In the genomic region with DNA sequence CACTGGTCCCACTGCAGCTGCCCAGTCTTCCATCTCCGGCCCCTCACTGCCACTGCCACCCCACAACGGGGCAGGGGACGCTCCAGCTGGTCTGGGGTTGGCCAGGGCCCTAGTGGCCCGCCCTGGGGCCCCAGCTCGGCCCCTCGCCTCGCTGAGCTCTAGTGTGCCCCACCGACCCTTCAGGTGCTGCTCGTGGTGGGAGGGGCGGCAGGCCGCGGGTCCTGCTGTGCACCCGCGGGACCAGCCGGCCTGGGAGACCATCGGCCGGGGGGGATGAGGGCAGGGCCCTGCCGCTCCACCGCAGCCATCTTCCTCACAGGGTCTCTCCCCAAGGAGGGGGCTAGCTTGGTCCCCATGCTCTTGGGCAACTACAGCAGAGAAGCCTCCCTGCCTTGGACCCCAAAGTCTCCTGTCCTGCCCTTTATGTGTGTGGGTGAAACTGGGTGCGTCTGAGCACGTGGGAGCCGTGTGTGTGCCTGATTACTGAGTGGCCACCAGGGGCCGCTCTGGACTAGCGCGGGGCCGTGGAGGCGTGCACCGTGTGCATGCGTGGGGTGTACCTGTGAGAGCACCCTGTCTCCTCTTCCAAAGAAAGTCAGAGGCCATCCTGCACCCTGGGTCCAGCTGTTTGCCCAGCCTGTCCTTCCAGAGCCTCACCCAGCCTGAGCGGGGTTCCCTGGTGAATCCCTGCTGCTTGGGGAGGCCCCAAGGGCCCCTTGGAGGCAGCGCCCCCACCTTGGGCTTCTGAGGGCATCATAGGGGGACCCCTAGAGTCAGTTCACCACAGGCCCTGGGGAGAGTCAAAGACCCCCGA, we compare ENCODE assay signal across 1 cellular context.
TF ChIP-seq lines count a peak whose summit lies in the region.

No MANE protein-coding gene starts in this region.

TF ChIP-seq in K562, 482 proteins besides CTCF, POLR2A, EP300 and RAD21 (continued from another document and continues in another):
- TF ChIP-seq, protein P1, sequence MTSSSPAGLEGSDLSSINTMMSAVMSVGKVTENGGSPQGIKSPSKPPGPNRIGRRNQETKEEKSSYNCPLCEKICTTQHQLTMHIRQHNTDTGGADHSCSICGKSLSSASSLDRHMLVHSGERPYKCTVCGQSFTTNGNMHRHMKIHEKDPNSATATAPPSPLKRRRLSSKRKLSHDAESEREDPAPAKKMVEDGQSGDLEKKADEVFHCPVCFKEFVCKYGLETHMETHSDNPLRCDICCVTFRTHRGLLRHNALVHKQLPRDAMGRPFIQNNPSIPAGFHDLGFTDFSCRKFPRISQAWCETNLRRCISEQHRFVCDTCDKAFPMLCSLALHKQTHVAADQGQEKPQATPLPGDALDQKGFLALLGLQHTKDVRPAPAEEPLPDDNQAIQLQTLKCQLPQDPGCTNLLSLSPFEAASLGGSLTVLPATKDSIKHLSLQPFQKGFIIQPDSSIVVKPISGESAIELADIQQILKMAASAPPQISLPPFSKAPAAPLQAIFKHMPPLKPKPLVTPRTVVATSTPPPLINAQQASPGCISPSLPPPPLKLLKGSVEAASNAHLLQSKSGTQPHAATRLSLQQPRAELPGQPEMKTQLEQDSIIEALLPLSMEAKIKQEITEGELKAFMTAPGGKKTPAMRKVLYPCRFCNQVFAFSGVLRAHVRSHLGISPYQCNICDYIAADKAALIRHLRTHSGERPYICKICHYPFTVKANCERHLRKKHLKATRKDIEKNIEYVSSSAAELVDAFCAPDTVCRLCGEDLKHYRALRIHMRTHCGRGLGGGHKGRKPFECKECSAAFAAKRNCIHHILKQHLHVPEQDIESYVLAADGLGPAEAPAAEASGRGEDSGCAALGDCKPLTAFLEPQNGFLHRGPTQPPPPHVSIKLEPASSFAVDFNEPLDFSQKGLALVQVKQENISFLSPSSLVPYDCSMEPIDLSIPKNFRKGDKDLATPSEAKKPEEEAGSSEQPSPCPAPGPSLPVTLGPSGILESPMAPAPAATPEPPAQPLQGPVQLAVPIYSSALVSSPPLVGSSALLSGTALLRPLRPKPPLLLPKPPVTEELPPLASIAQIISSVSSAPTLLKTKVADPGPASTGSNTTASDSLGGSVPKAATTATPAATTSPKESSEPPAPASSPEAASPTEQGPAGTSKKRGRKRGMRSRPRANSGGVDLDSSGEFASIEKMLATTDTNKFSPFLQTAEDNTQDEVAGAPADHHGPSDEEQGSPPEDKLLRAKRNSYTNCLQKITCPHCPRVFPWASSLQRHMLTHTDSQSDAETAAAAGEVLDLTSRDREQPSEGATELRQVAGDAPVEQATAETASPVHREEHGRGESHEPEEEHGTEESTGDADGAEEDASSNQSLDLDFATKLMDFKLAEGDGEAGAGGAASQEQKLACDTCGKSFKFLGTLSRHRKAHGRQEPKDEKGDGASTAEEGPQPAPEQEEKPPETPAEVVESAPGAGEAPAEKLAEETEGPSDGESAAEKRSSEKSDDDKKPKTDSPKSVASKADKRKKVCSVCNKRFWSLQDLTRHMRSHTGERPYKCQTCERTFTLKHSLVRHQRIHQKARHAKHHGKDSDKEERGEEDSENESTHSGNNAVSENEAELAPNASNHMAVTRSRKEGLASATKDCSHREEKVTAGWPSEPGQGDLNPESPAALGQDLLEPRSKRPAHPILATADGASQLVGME (CRISPR knock-in tag; IDR thresholded peaks at IDR 0.05): no peak
- TF ChIP-seq FOXJ3 (CRISPR knock-in tag; IDR thresholded peaks at IDR 0.05) (no peak), ELF4 (CRISPR knock-in tag; IDR thresholded peaks at IDR 0.05) (no peak), CBX5 (IDR thresholded peaks at IDR 0.05; ENCODE audit: borderline replicate concordance, low read depth) (no peak), ARNT (IDR thresholded peaks at IDR 0.05) (no peak), HNRNPH1 (optimal IDR thresholded peaks at IDR 0.05; ENCODE audit: low read depth, low read length) (no peak), TEAD1 (CRISPR knock-in tag; IDR thresholded peaks at IDR 0.05) (no peak), CAMTA2 (CRISPR knock-in tag; conservative IDR thresholded peaks at IDR 0.05) (no peak), ELF1 (tag; IDR thresholded peaks at IDR 0.05) (no peak), U2AF1 (optimal IDR thresholded peaks at IDR 0.05; ENCODE audit: low read depth, low read length) (no peak), ZNF408 (CRISPR knock-in tag; IDR thresholded peaks at IDR 0.05; ENCODE audit: low read depth) (no peak), ARID2 (IDR thresholded peaks at IDR 0.05) (no peak), SMC3 (conservative IDR thresholded peaks at IDR 0.05; ENCODE audit: insufficient read depth, low read depth, low read length) (peak; percentile 64), CXXC5 (CRISPR knock-in tag; IDR thresholded peaks at IDR 0.05) (peak; percentile 40; the same call in 1 of the 2 replicates), KDM1A (IDR thresholded peaks at IDR 0.05) (no peak), SAFB (IDR thresholded peaks at IDR 0.05; ENCODE audit: borderline replicate concordance, low read depth, low read length) (peak; percentile 89; the same call in 1 of the 2 replicates), EHMT2 (IDR thresholded peaks at IDR 0.05) (no peak), ETV1 (tag; conservative IDR thresholded peaks at IDR 0.05; ENCODE audit: low read depth) (no peak), SRSF7 (optimal IDR thresholded peaks at IDR 0.05; ENCODE audit: low read depth, low read length) (no peak), ZNF217 (CRISPR knock-in tag; IDR thresholded peaks at IDR 0.05) (no peak), RBM25 (IDR thresholded peaks at IDR 0.05; ENCODE audit: low read depth, low read length, severe bottlenecking) (no peak), EGR1 (conservative IDR thresholded peaks at IDR 0.05) (0 out of 2 replicates have a peak, but pooled peaks have one; percentile 22), CCNT2 (IDR thresholded peaks at IDR 0.05; ENCODE audit: borderline replicate concordance, extremely low read depth, insufficient read length, low read depth, low read length) (no peak), TEAD4 (IDR thresholded peaks at IDR 0.05; ENCODE audit: low read length) (no peak), TEAD4 (CRISPR knock-in tag; IDR thresholded peaks at IDR 0.05; ENCODE audit: borderline replicate concordance) (no peak), PCBP1 (IDR thresholded peaks at IDR 0.05; ENCODE audit: low read depth, low read length, poor library complexity, severe bottlenecking) (no peak), GTF2F1 (IDR thresholded peaks at IDR 0.05; ENCODE audit: low read depth, low read length) (no peak), PCBP2 (IDR thresholded peaks at IDR 0.05; ENCODE audit: low read depth, low read length, poor library complexity, severe bottlenecking) (no peak), POLR2AphosphoS5 (IDR thresholded peaks at IDR 0.05; ENCODE audit: control insufficient read depth, insufficient read depth, low read depth, low read length) (no peak), NCOA1 (IDR thresholded peaks at IDR 0.05; ENCODE audit: low read depth) (no peak), MYC (IDR thresholded peaks at IDR 0.05; ENCODE audit: low read depth, low read length) (peak; percentile 94), MYC (CRISPR knock-in tag; IDR thresholded peaks at IDR 0.05; ENCODE audit: borderline replicate concordance, low read depth) (no peak), ZNF699 (CRISPR knock-in tag; IDR thresholded peaks at IDR 0.05; ENCODE audit: insufficient replicate concordance) (no peak), HLTF (IDR thresholded peaks at IDR 0.05) (no peak)
- TF ChIP-seq, protein P2, sequence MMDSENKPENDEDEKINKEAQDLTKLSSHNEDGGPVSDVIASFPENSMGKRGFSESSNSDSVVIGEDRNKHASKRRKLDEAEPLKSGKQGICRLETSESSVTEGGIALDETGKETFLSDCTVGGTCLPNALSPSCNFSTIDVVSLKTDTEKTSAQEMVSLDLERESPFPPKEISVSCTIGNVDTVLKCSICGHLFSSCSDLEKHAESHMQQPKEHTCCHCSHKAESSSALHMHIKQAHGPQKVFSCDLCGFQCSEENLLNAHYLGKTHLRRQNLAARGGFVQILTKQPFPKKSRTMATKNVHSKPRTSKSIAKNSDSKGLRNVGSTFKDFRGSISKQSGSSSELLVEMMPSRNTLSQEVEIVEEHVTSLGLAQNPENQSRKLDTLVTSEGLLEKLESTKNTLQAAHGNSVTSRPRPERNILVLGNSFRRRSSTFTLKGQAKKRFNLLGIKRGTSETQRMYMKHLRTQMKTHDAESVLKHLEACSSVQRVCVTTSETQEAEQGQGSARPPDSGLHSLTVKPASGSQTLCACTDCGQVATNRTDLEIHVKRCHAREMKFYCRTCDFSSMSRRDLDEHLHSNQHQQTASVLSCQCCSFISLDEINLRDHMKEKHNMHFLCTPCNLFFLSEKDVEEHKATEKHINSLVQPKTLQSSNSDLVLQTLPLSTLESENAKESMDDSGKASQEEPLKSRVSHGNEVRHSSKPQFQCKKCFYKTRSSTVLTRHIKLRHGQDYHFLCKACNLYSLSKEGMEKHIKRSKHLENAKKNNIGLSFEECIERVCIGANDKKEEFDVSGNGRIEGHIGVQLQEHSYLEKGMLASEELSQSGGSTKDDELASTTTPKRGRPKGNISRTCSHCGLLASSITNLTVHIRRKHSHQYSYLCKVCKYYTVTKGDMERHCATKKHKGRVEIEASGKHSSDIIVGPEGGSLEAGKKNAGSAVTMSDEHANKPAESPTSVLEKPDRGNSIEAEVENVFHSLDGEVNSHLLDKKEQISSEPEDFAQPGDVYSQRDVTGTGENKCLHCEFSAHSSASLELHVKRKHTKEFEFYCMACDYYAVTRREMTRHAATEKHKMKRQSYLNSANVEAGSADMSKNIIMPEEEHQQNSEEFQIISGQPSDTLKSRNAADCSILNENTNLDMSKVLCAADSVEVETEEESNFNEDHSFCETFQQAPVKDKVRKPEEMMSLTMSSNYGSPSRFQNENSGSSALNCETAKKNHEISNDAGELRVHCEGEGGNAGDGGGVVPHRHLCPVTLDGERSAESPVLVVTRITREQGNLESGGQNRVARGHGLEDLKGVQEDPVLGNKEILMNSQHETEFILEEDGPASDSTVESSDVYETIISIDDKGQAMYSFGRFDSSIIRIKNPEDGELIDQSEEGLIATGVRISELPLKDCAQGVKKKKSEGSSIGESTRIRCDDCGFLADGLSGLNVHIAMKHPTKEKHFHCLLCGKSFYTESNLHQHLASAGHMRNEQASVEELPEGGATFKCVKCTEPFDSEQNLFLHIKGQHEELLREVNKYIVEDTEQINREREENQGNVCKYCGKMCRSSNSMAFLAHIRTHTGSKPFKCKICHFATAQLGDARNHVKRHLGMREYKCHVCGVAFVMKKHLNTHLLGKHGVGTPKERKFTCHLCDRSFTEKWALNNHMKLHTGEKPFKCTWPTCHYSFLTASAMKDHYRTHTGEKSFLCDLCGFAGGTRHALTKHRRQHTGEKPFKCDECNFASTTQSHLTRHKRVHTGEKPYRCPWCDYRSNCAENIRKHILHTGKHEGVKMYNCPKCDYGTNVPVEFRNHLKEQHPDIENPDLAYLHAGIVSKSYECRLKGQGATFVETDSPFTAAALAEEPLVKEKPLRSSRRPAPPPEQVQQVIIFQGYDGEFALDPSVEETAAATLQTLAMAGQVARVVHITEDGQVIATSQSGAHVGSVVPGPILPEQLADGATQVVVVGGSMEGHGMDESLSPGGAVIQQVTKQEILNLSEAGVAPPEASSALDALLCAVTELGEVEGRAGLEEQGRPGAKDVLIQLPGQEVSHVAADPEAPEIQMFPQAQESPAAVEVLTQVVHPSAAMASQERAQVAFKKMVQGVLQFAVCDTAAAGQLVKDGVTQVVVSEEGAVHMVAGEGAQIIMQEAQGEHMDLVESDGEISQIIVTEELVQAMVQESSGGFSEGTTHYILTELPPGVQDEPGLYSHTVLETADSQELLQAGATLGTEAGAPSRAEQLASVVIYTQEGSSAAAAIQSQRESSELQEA (IDR thresholded peaks at IDR 0.05; ENCODE audit: low read depth): no peak
- TF ChIP-seq, protein P3, sequence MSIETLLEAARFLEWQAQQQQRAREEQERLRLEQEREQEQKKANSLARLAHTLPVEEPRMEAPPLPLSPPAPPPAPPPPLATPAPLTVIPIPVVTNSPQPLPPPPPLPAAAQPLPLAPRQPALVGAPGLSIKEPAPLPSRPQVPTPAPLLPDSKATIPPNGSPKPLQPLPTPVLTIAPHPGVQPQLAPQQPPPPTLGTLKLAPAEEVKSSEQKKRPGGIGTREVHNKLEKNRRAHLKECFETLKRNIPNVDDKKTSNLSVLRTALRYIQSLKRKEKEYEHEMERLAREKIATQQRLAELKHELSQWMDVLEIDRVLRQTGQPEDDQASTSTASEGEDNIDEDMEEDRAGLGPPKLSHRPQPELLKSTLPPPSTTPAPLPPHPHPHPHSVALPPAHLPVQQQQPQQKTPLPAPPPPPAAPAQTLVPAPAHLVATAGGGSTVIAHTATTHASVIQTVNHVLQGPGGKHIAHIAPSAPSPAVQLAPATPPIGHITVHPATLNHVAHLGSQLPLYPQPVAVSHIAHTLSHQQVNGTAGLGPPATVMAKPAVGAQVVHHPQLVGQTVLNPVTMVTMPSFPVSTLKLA (conservative IDR thresholded peaks at IDR 0.05): peak in 1 of 2 experiments; percentile 85
- TF ChIP-seq, protein P4, sequence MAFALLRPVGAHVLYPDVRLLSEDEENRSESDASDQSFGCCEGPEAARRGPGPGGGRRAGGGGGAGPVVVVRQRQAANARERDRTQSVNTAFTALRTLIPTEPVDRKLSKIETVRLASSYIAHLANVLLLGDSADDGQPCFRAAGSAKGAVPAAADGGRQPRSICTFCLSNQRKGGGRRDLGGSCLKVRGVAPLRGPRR (CRISPR knock-in tag; IDR thresholded peaks at IDR 0.05): no peak
- TF ChIP-seq, protein P5, sequence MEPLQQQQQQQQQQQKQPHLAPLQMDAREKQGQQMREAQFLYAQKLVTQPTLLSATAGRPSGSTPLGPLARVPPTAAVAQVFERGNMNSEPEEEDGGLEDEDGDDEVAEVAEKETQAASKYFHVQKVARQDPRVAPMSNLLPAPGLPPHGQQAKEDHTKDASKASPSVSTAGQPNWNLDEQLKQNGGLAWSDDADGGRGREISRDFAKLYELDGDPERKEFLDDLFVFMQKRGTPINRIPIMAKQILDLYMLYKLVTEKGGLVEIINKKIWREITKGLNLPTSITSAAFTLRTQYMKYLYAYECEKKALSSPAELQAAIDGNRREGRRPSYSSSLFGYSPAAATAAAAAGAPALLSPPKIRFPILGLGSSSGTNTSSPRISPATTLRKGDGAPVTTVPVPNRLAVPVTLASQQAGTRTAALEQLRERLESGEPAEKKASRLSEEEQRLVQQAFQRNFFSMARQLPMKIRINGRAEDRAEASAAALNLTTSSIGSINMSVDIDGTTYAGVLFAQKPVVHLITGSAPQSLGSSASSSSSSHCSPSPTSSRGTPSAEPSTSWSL (CRISPR knock-in tag; IDR thresholded peaks at IDR 0.05; ENCODE audit: borderline replicate concordance): no peak
- TF ChIP-seq, protein P6, sequence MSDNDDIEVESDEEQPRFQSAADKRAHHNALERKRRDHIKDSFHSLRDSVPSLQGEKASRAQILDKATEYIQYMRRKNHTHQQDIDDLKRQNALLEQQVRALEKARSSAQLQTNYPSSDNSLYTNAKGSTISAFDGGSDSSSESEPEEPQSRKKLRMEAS (CRISPR knock-in tag; IDR thresholded peaks at IDR 0.05): peak; percentile 83
- TF ChIP-seq, protein P7, sequence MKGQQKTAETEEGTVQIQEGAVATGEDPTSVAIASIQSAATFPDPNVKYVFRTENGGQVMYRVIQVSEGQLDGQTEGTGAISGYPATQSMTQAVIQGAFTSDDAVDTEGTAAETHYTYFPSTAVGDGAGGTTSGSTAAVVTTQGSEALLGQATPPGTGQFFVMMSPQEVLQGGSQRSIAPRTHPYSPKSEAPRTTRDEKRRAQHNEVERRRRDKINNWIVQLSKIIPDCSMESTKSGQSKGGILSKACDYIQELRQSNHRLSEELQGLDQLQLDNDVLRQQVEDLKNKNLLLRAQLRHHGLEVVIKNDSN (CRISPR knock-in tag; IDR thresholded peaks at IDR 0.05): peak; percentile 75
- TF ChIP-seq, protein P8, sequence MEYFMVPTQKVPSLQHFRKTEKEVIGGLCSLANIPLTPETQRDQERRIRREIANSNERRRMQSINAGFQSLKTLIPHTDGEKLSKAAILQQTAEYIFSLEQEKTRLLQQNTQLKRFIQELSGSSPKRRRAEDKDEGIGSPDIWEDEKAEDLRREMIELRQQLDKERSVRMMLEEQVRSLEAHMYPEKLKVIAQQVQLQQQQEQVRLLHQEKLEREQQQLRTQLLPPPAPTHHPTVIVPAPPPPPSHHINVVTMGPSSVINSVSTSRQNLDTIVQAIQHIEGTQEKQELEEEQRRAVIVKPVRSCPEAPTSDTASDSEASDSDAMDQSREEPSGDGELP (CRISPR knock-in tag; IDR thresholded peaks at IDR 0.05; ENCODE audit: borderline replicate concordance): peak; percentile 38; the same call in 1 of the 2 replicates
